Comparison of ENCODE assay signal across 19 cellular contexts in genomic region chr4:183834252-183834651, GRCh38.
"Had no signal": no experiment of that assay in that cellular context is flagged by ENCODE, and none has a peak within 500 bp of the region (broad histone marks: within the 10 kb centered on the region; RNA-seq: fewer than 3 reads in every experiment).

No MANE protein-coding gene starts in this region.

- H3K27me3 Mint-ChIP-seq: progenitor cell of endocrine pancreas, type B pancreatic cell had no signal

- H3K9me3 Mint-ChIP-seq: naive thymus-derived CD8-positive, alpha-beta T cell; type B pancreatic cell had no signal

- ATAC-seq: gastrocnemius medialis; heart right ventricle; left colon; mucosa of descending colon; naive thymus-derived CD8-positive, alpha-beta T cell; right cardiac atrium had no signal

- H3K36me3 Mint-ChIP-seq: naive thymus-derived CD8-positive, alpha-beta T cell; type B pancreatic cell had no signal

- H3K27me3 ChIP-seq: colonic mucosa, gastrocnemius medialis, heart right ventricle had no signal

- H3K27ac ChIP-seq: colonic mucosa, gastrocnemius medialis, heart right ventricle had no signal

- H3K36me3 ChIP-seq: colonic mucosa, gastrocnemius medialis, heart right ventricle had no signal

- H3K27ac Mint-ChIP-seq: naive thymus-derived CD8-positive, alpha-beta T cell; progenitor cell of endocrine pancreas; type B pancreatic cell had no signal

- H3K4me3 Mint-ChIP-seq: naive thymus-derived CD8-positive, alpha-beta T cell; type B pancreatic cell had no signal

- H3K4me3 ChIP-seq: colonic mucosa, gastrocnemius medialis, heart right ventricle, mucosa of descending colon, skin epidermis had no signal

- H3K9me3 ChIP-seq: colonic mucosa, gastrocnemius medialis, heart right ventricle, mucosa of descending colon had no signal

- H3K4me1 ChIP-seq: colonic mucosa, gastrocnemius medialis had no signal

- DNase-seq: activated CD4-positive, alpha-beta T cell treated with anti-CD3 and anti-CD28 coated beads for 1 hour; activated CD4-positive, alpha-beta T cell treated with anti-CD3 and anti-CD28 coated beads, Interleukin-2, amount 50 U/mL, for 4 hours; activated naive CD4-positive, alpha-beta T cell treated with Interleukin-2 at 50 U/mL for 16 hours; activated T-cell treated with anti-CD3 and anti-CD28 coated beads for 4 hours; colonic mucosa; gastrocnemius medialis; heart right ventricle; left colon; mucosa of descending colon; naive thymus-derived CD8-positive, alpha-beta T cell; right cardiac atrium; stimulated activated CD4-positive, alpha-beta T cell treated with anti-CD3 and anti-CD28 coated beads, Interleukin-15, amount 100 ng/mL, for 24 hours; stimulated activated CD4-positive, alpha-beta T cell treated with anti-CD3 and anti-CD28 coated beads, Interleukin-4, amount 100 ng/mL, for 1 hour; stimulated activated naive CD4-positive, alpha-beta T cell; substantia nigra; T-helper 1 cell had no signal
